ENCODE assay signal across 12 cellular contexts in genomic region chr1:165905853-165906252, GRCh38.
A peak's percentile ranks its signal among the peaks of the same experiment; 100 is the strongest.
DNase-seq lines count a peak whose midpoint lies in the region; ATAC-seq and TF ChIP-seq lines count a peak whose summit lies in the region.
"Had no signal": no experiment of that assay in that cellular context is flagged by ENCODE, and none has a peak within 500 bp of the region (broad histone marks: within the 10 kb centered on the region; RNA-seq: fewer than 3 reads in every experiment).

No MANE protein-coding gene starts in this region.

- H3K4me1 Mint-ChIP-seq in T-helper 1 cell treated with Interleukin-12 subunit alpha and Interleukin-12 subunit beta and Interleukin-4 antibody, amounts not matched to agents 30 μg/mL and 1 μg/mL, for 36 hours (ENCODE audit: low read depth), result peaks cover 5% of the 10 kb centered on the region
- peaks cover 9% of the 10 kb centered on the region for H3K4me1 Mint-ChIP-seq in activated naive CD4-positive, alpha-beta T cell treated with anti-CD3 and anti-CD28 coated beads, Interleukin-2, amount 10 ng/mL, durations not matched to agents 7 days and 5 days
- H3K4me1 Mint-ChIP-seq in activated CD8-positive, alpha-beta T cell treated with anti-CD3 and anti-CD28 coated beads for 36 hours (ENCODE audit: low read depth), result no peaks in the 10 kb centered on the region
- no peaks in the 10 kb centered on the region for H3K4me1 Mint-ChIP-seq in stimulated activated effector memory CD8-positive, alpha-beta T cell treated with anti-CD3 and anti-CD28 coated beads, Interleukin-12 subunit alpha, Interleukin-12 subunit beta, amount 100 ng/mL, for 72 hours

- TF ChIP-seq CTCF in activated CD8-positive, alpha-beta T cell treated with anti-CD3 and anti-CD28 coated beads for 36 hours (IDR thresholded peaks at IDR 0.05), result no peak

- CTCF ChIA-PET in activated naive CD4-positive, alpha-beta T cell treated with anti-CD3 and anti-CD28 coated beads, Interleukin-2, amount 10 ng/mL, durations not matched to agents 7 days and 5 days (lab: Charles Lee), result interaction anchor here (0.9 to 1.4 kb wide), 3 partner anchors 9 to 305 kb away, joined by 3 to 4 read pairs (median 4); partner anchors contain the start of gene UCK2
- CTCF ChIA-PET in activated CD8-positive, alpha-beta T cell treated with anti-CD3 and anti-CD28 coated beads for 36 hours (lab: Charles Lee), result interaction anchor here (1.1 to 1.8 kb wide), 2 partner anchors 9 to 305 kb away, joined by 3 read pairs; no protein-coding TSS in a partner anchor

- H3K27me3 Mint-ChIP-seq in T-helper 1 cell treated with Interleukin-12 subunit alpha and Interleukin-12 subunit beta and Interleukin-4 antibody, amounts not matched to agents 30 μg/mL and 1 μg/mL, for 36 hours (ENCODE audit: low read depth), result no peaks in the 10 kb centered on the region
- no peaks in the 10 kb centered on the region for H3K27me3 Mint-ChIP-seq in activated naive CD4-positive, alpha-beta T cell treated with anti-CD3 and anti-CD28 coated beads, Interleukin-2, amount 10 ng/mL, durations not matched to agents 7 days and 5 days
- H3K27me3 Mint-ChIP-seq in activated CD8-positive, alpha-beta T cell treated with anti-CD3 and anti-CD28 coated beads for 36 hours, result no peaks in the 10 kb centered on the region

- no peak for ATAC-seq in activated CD8-positive, alpha-beta T cell treated with anti-CD3 and anti-CD28 coated beads for 36 hours
- peak; percentile 66 for ATAC-seq in stimulated activated effector memory CD8-positive, alpha-beta T cell treated with anti-CD3 and anti-CD28 coated beads, Interleukin-12 subunit alpha, Interleukin-12 subunit beta, amount 100 ng/mL, for 72 hours

- peaks cover 7% of the 10 kb centered on the region for H3K36me3 Mint-ChIP-seq in T-helper 1 cell treated with Interleukin-12 subunit alpha and Interleukin-12 subunit beta and Interleukin-4 antibody, amounts not matched to agents 30 μg/mL and 1 μg/mL, for 36 hours (ENCODE audit: low read depth)
- H3K36me3 Mint-ChIP-seq in activated naive CD4-positive, alpha-beta T cell treated with anti-CD3 and anti-CD28 coated beads, Interleukin-2, amount 10 ng/mL, durations not matched to agents 7 days and 5 days, result peaks cover 10% of the 10 kb centered on the region
- peaks cover 36% of the 10 kb centered on the region for H3K36me3 Mint-ChIP-seq in activated CD8-positive, alpha-beta T cell treated with anti-CD3 and anti-CD28 coated beads for 36 hours (ENCODE audit: low read depth)
- peaks cover 78% of the 10 kb centered on the region for H3K36me3 Mint-ChIP-seq in stimulated activated effector memory CD8-positive, alpha-beta T cell treated with anti-CD3 and anti-CD28 coated beads, Interleukin-12 subunit alpha, Interleukin-12 subunit beta, amount 100 ng/mL, for 72 hours

- no peak for DNase-seq in T-helper 1 cell
- peak; percentile 25 for DNase-seq in activated naive CD4-positive, alpha-beta T cell treated with anti-CD3 and anti-CD28 coated beads, Interleukin-2, amount 10 ng/mL, durations not matched to agents 7 days and 5 days
- DNase-seq in activated naive CD4-positive, alpha-beta T cell (lab: John Stamatoyannopoulos, UW), result no peak
- DNase-seq in activated CD8-positive, alpha-beta T cell treated with anti-CD3 and anti-CD28 coated beads for 36 hours, result peak; percentile 5
- no peak for DNase-seq in stimulated activated effector memory CD8-positive, alpha-beta T cell treated with anti-CD3 and anti-CD28 coated beads, Interleukin-12 subunit alpha, Interleukin-12 subunit beta, amount 100 ng/mL, for 72 hours (ENCODE audit: low spot score in 2 of 2)
- DNase-seq in medulla oblongata (ENCODE audit: extremely low spot score), result no peak
- DNase-seq in GM19238 (ENCODE audit: insufficient read length, low spot score), result no peak
- DNase-seq: AML-193, EL, HCEC 1CT, HFFc6 had no signal

- H3K9me3 Mint-ChIP-seq in T-helper 1 cell treated with Interleukin-12 subunit alpha and Interleukin-12 subunit beta and Interleukin-4 antibody, amounts not matched to agents 30 μg/mL and 1 μg/mL, for 36 hours, result no peaks in the 10 kb centered on the region
- H3K9me3 Mint-ChIP-seq in activated naive CD4-positive, alpha-beta T cell treated with anti-CD3 and anti-CD28 coated beads, Interleukin-2, amount 10 ng/mL, durations not matched to agents 7 days and 5 days, result no peaks in the 10 kb centered on the region
- no peaks in the 10 kb centered on the region for H3K9me3 Mint-ChIP-seq in activated CD8-positive, alpha-beta T cell treated with anti-CD3 and anti-CD28 coated beads for 36 hours
- H3K9me3 Mint-ChIP-seq in stimulated activated effector memory CD8-positive, alpha-beta T cell treated with anti-CD3 and anti-CD28 coated beads, Interleukin-12 subunit alpha, Interleukin-12 subunit beta, amount 100 ng/mL, for 72 hours, result no peaks in the 10 kb centered on the region
- H3K9me3 Mint-ChIP-seq: HFFc6 had no signal

- no peak overlapping the region for H3K4me3 Mint-ChIP-seq in T-helper 1 cell treated with Interleukin-12 subunit alpha and Interleukin-12 subunit beta and Interleukin-4 antibody, amounts not matched to agents 30 μg/mL and 1 μg/mL, for 36 hours
- H3K4me3 Mint-ChIP-seq in activated naive CD4-positive, alpha-beta T cell treated with anti-CD3 and anti-CD28 coated beads, Interleukin-2, amount 10 ng/mL, durations not matched to agents 7 days and 5 days, result no peak overlapping the region
- H3K4me3 Mint-ChIP-seq in activated CD8-positive, alpha-beta T cell treated with anti-CD3 and anti-CD28 coated beads for 36 hours, result no peak overlapping the region
- no peak overlapping the region for H3K4me3 Mint-ChIP-seq in stimulated activated effector memory CD8-positive, alpha-beta T cell treated with anti-CD3 and anti-CD28 coated beads, Interleukin-12 subunit alpha, Interleukin-12 subunit beta, amount 100 ng/mL, for 72 hours
- H3K4me3 Mint-ChIP-seq: HFFc6 had no signal

- intact Hi-C loops in activated CD8-positive, alpha-beta T cell treated with anti-CD3 and anti-CD28 coated beads for 36 hours (cut with micrococcal nuclease), result no loop called here

- POLR2A ChIA-PET in activated CD8-positive, alpha-beta T cell treated with anti-CD3 and anti-CD28 coated beads for 36 hours (lab: Charles Lee), result no interaction called here

- H3K27ac Mint-ChIP-seq in T-helper 1 cell treated with Interleukin-12 subunit alpha and Interleukin-12 subunit beta and Interleukin-4 antibody, amounts not matched to agents 30 μg/mL and 1 μg/mL, for 36 hours, result peak overlapping the region; percentile 7
- H3K27ac Mint-ChIP-seq in activated naive CD4-positive, alpha-beta T cell treated with anti-CD3 and anti-CD28 coated beads, Interleukin-2, amount 10 ng/mL, durations not matched to agents 7 days and 5 days, result no peak overlapping the region
- H3K27ac Mint-ChIP-seq in activated CD8-positive, alpha-beta T cell treated with anti-CD3 and anti-CD28 coated beads for 36 hours, result no peak overlapping the region
- peak overlapping the region; percentile 38 for H3K27ac Mint-ChIP-seq in stimulated activated effector memory CD8-positive, alpha-beta T cell treated with anti-CD3 and anti-CD28 coated beads, Interleukin-12 subunit alpha, Interleukin-12 subunit beta, amount 100 ng/mL, for 72 hours

Comparison
In these comparisons a context has a peak if more than half of its experiments do, and no peak if none do; other contexts are left out.
1. DNase-seq: peak in activated naive CD4-positive, alpha-beta T cell treated with anti-CD3 and anti-CD28 coated beads, Interleukin-2, amount 10 ng/mL, durations not matched to agents 7 days and 5 days (single experiment) and activated CD8-positive, alpha-beta T cell treated with anti-CD3 and anti-CD28 coated beads for 36 hours (single experiment); none in T-helper 1 cell (0 of 5), activated naive CD4-positive, alpha-beta T cell (0 of 4), stimulated activated effector memory CD8-positive, alpha-beta T cell treated with anti-CD3 and anti-CD28 coated beads, Interleukin-12 subunit alpha, Interleukin-12 subunit beta, amount 100 ng/mL, for 72 hours (0 of 2), medulla oblongata (single experiment) and GM19238 (single experiment).
2. H3K27ac Mint-ChIP-seq: peak in T-helper 1 cell treated with Interleukin-12 subunit alpha and Interleukin-12 subunit beta and Interleukin-4 antibody, amounts not matched to agents 30 μg/mL and 1 μg/mL, for 36 hours (single experiment) and stimulated activated effector memory CD8-positive, alpha-beta T cell treated with anti-CD3 and anti-CD28 coated beads, Interleukin-12 subunit alpha, Interleukin-12 subunit beta, amount 100 ng/mL, for 72 hours (single experiment); none in activated naive CD4-positive, alpha-beta T cell treated with anti-CD3 and anti-CD28 coated beads, Interleukin-2, amount 10 ng/mL, durations not matched to agents 7 days and 5 days (single experiment) and activated CD8-positive, alpha-beta T cell treated with anti-CD3 and anti-CD28 coated beads for 36 hours (single experiment).